Comparison of ENCODE assay signal across 14 cellular contexts in genomic region chr1:48182441-48182840, GRCh38. TPM values are rescaled to one million over a fixed set of nuclear protein-coding genes. Genes with fewer than 3 reads are reported as not detected.
DNase-seq lines count a peak whose midpoint lies in the region; ATAC-seq, FAIRE-seq and TF ChIP-seq lines count a peak whose summit lies in the region.
"Had no signal": no experiment of that assay in that cellular context is flagged by ENCODE, and none has a peak within 500 bp of the region (broad histone marks: within the 10 kb centered on the region; RNA-seq: fewer than 3 reads in every experiment).

No MANE protein-coding gene starts in this region.

- H3K27me3 ChIP-seq in GM12878 (replicated peaks in 1 of 2; ENCODE audit: control insufficient read depth in 2 of 2, insufficient read depth in 2 of 2, low read length in 1 of 2), result no peaks in the 10 kb centered on the region; a peak in 1 of 4 replicates

- no peak overlapping the region for H2AFZ ChIP-seq in GM12878 (ENCODE audit: control insufficient read depth, low read depth, low read length)

- ATAC-seq in HG02588 (IDR thresholded peaks at IDR 0.05; ENCODE audit: unreplicated experiment) (peak; percentile 80), GM12878 (peak; percentile 82)
- no peak for ATAC-seq in activated T-helper 17 cell treated with anti-CD3 and anti-CD28 coated beads, Interleukin-2, amount 50 U/mL, for 72 hours (replicated peaks)

- TF ChIP-seq POLR2A in GM12878 (IDR thresholded peaks at IDR 0.05; ENCODE audit: low read depth, low read length), result no peak
- TF ChIP-seq POLR2A in erythroblast (IDR thresholded peaks at IDR 0.05; ENCODE audit: low read length), result no peak

- WGBS in GM12878 (ENCODE audit: insufficient coverage, insufficient replicate concordance, low lambda C conversion rate, missing lambda C conversion rate), result 40% methylated on average over 2 of the region's 2 CpGs

- H3K79me2 ChIP-seq in GM12878 (ENCODE audit: control insufficient read depth, insufficient read depth, low read length), result no peaks in the 10 kb centered on the region

- H3K4me2 ChIP-seq in GM12878 (ENCODE audit: control insufficient read depth, insufficient read depth), result no peak overlapping the region; the same call in 1 of the 2 replicates

- H3K36me3 ChIP-seq in GM12878 (ENCODE audit: control insufficient read depth in 2 of 2, insufficient read depth in 2 of 2, low read length in 1 of 2), result no peaks in the 10 kb centered on the region

- H3K27me3 Mint-ChIP-seq in activated T-helper 17 cell treated with anti-CD3 and anti-CD28 coated beads, Interleukin-2, amount 50 U/mL, for 72 hours, result peaks cover 16% of the 10 kb centered on the region

- no peaks in the 10 kb centered on the region for H3K4me1 Mint-ChIP-seq in activated T-helper 17 cell treated with anti-CD3 and anti-CD28 coated beads, Interleukin-2, amount 50 U/mL, for 72 hours

- no peak for TF ChIP-seq EP300 in GM12878 (IDR thresholded peaks at IDR 0.05; ENCODE audit: borderline replicate concordance in 1 of 2, control insufficient read depth in 1 of 2, low read depth in 2 of 2, low read length in 2 of 2)

- CTCF ChIA-PET in GM12878 (lab: Yijun Ruan, JAX), result no interaction called here

- POLR2A ChIA-PET in GM12878 (lab: Charles Lee), result no interaction called here

- H4K20me1 ChIP-seq in GM12878 (ENCODE audit: control insufficient read depth, insufficient read depth), result no peaks in the 10 kb centered on the region

- TF ChIP-seq CTCF in GM12878 (IDR thresholded peaks at IDR 0.05 in 2 of 3, conservative IDR thresholded peaks at IDR 0.05 in 1 of 3; ENCODE audit: control insufficient read depth in 2 of 3, extremely low read depth in 1 of 3, insufficient read depth in 1 of 3, low read depth in 3 of 3, low read length in 3 of 3), result no peak

- H3K4me3 Mint-ChIP-seq in activated T-helper 17 cell treated with anti-CD3 and anti-CD28 coated beads, Interleukin-2, amount 50 U/mL, for 72 hours, result no peak overlapping the region
- H3K4me3 Mint-ChIP-seq: T-helper 2 cell treated with Interferon-gamma antibody and Interleukin-4, amounts not matched to agents 5 μg/mL and 100 μg/mL, for 36 hours had no signal

- no peaks in the 10 kb centered on the region for H3K36me3 Mint-ChIP-seq in activated T-helper 17 cell treated with anti-CD3 and anti-CD28 coated beads, Interleukin-2, amount 50 U/mL, for 72 hours (ENCODE audit: low read depth)

- no peak for TF ChIP-seq RAD21 in GM12878 (IDR thresholded peaks at IDR 0.05; ENCODE audit: insufficient read depth, low read depth, low read length)

- DNase-seq in DMS79 treated with DMSO at 0.1 percent for 48 hours (lab: John Stamatoyannopoulos, UW), result peak; percentile 96
- DNase-seq in NCI-H1436 (lab: John Stamatoyannopoulos, UW), result peak; percentile 74
- peak; percentile 12 for DNase-seq in GM12878 (ENCODE audit: low read depth, low spot score)
- no peak for DNase-seq in erythroblast (lab: John Stamatoyannopoulos, UW)
- DNase-seq in ACHN, result no peak
- DNase-seq in MV-4-11 (lab: John Stamatoyannopoulos, UW), result no peak
- DNase-seq: midbrain, NCI-H2081 had no signal

- H3K9ac ChIP-seq in GM12878 (ENCODE audit: control insufficient read depth, insufficient read depth, low read length), result no peak overlapping the region

- no peak overlapping the region for H3K27ac ChIP-seq in GM12878 (ENCODE audit: control insufficient read depth, insufficient read depth)

- no peak overlapping the region for H3K4me3 ChIP-seq in GM12878

- SMC1A ChIA-PET in GM12878 (lab: Charles Lee; ENCODE audit: uncharacterized antibody, unreplicated experiment), result interaction anchor here (1.2 kb wide), 1 partner anchor 14 kb away, joined by 4 read pairs; no protein-coding TSS in a partner anchor

- no peaks in the 10 kb centered on the region for H3K4me1 ChIP-seq in GM12878 (ENCODE audit: control insufficient read depth, insufficient read depth, low read length)

- peaks cover under 1% of the 10 kb centered on the region for H3K9me3 Mint-ChIP-seq in activated T-helper 17 cell treated with anti-CD3 and anti-CD28 coated beads, Interleukin-2, amount 50 U/mL, for 72 hours

- intact Hi-C loops in GM12878 (cut with micrococcal nuclease; ENCODE audit: unreplicated experiment), result no loop called here

- no peak overlapping the region for H3K27ac Mint-ChIP-seq in activated T-helper 17 cell treated with anti-CD3 and anti-CD28 coated beads, Interleukin-2, amount 50 U/mL, for 72 hours
- H3K27ac Mint-ChIP-seq: T-helper 2 cell treated with Interferon-gamma antibody and Interleukin-4, amounts not matched to agents 5 μg/mL and 100 μg/mL, for 36 hours had no signal

- no peaks in the 10 kb centered on the region for H3K9me3 ChIP-seq in GM12878 (replicated peaks; ENCODE audit: control insufficient read depth, insufficient read depth, low read length)

- RAD21 ChIA-PET in GM12878 (lab: Charles Lee; ENCODE audit: unreplicated experiment), result no interaction called here

- no peak for FAIRE-seq in GM12878 (lab: Jason Lieb, UNC)

- in situ Hi-C loops in GM12878 (cut with MboI) (no loop called here), ACHN (cut with HindIII; ENCODE audit: low pct_ligation_motif_present, low pct_unique_long_range_greater_than_20kb, low sequenced_read_pairs) (no loop called here)

- no TSS peak for BruUV-seq in GM12878 (replicated peaks; lab: Mats Ljungman, UMichigan)

TF ChIP-seq in GM12878, 131 proteins besides CTCF, POLR2A, EP300 and RAD21:
- TF ChIP-seq PAX5 (IDR thresholded peaks at IDR 0.05; ENCODE audit: borderline replicate concordance, low read depth, low read length) (peak; percentile 73; the same call in 1 of the 2 replicates), MEF2B (IDR thresholded peaks at IDR 0.05; ENCODE audit: partially characterized antibody, poor library complexity, severe bottlenecking) (peak; percentile 37), NR2C2 (IDR thresholded peaks at IDR 0.05; ENCODE audit: borderline replicate concordance, control insufficient read depth, insufficient read length, low read depth) (no peak), IKZF1 (conservative IDR thresholded peaks at IDR 0.05) (peak; percentile 30; the same call in 1 of the 2 replicates), TARDBP (IDR thresholded peaks at IDR 0.05; ENCODE audit: borderline replicate concordance) (no peak), RELA (IDR thresholded peaks at IDR 0.05; ENCODE audit: borderline replicate concordance, partially characterized antibody) (peak; percentile 12)

RNA-seq across cellular contexts. Expression of gene SLC5A9, which starts 40.1 kb away (rescaled TPM):
- not detected in 2 replicates for total RNA-seq in GM12878 (2013; cell fraction: nucleolus; rRNA removed)
- total RNA-seq in GM12878 (2014; rRNA removed), result not detected in 2 replicates
- not detected in 2 replicates for total RNA-seq in GM12878 (2014; rRNA removed; fragmentation: Illumina TruSeq; extraction: Trizol)
- not detected in 2 replicates for total RNA-seq in GM12878 (2021)
- polyA plus RNA-seq in GM12878 (2011; ENCODE audit: low read depth), result not detected
- polyA plus RNA-seq in GM12878 (2011; rRNA removed), result 0.03 and 0.06 TPM in 2 replicates
- not detected in 2 replicates for polyA plus RNA-seq in GM12878 (2011; cell fraction: cytosol; rRNA removed)
- not detected in 2 replicates for polyA plus RNA-seq in GM12878 (2011; cell fraction: nucleus; rRNA removed)
- not detected in 2 replicates for polyA plus RNA-seq in GM12878 (2012)
- not detected in 2 replicates for polyA plus RNA-seq in GM12878 (2014; fragmentation: Illumina TruSeq; extraction: Trizol)
- not detected for polyA plus RNA-seq in GM12878 (2014; fragmentation: Nextera tagmentation; extraction: Ambion mirVana)
- polyA plus RNA-seq in GM12878 (2014; rRNA removed), result not detected in 2 replicates
- polyA plus RNA-seq in GM12878 (2016; fragmentation: Nextera tagmentation; extraction: Ambion mirVana), result not detected
- polyA minus RNA-seq in GM12878 (2011; rRNA and poly(A)+ RNA removed), result not detected in 2 replicates
- not detected in 2 replicates for polyA minus RNA-seq in GM12878 (2011; cell fraction: cytosol; rRNA and poly(A)+ RNA removed)
- not detected in 2 replicates for polyA minus RNA-seq in GM12878 (2011; cell fraction: nucleus; rRNA and poly(A)+ RNA removed)
- total RNA-seq in activated T-helper 17 cell treated with anti-CD3 and anti-CD28 coated beads, Interleukin-2, amount 50 U/mL, for 72 hours, result not detected
- total RNA-seq: cerebellum, temporal lobe had no signal
- polyA plus RNA-seq: BJ had no signal

Comparison
In these comparisons a context has a peak if more than half of its experiments do, and no peak if none do; other contexts are left out.
1. DNase-seq: peak in DMS79 treated with DMSO at 0.1 percent for 48 hours (single experiment), NCI-H1436 (single experiment) and GM12878 (single experiment); none in erythroblast (0 of 2), ACHN (single experiment) and MV-4-11 (single experiment).